24 cellular contexts compared by ENCODE assay signal in genomic region chr6:124551711-124552233, GRCh38.
"Had no signal": no experiment of that assay in that cellular context is flagged by ENCODE, and none has a peak within 500 bp of the region (broad histone marks: within the 10 kb centered on the region; RNA-seq: fewer than 3 reads in every experiment).

No MANE protein-coding gene starts in this region.

- H3K36me3 ChIP-seq: esophagus squamous epithelium, gastroesophageal sphincter, neural progenitor cell, ovary, sigmoid colon, tibial nerve, upper lobe of right lung had no signal

- H3K9me3 ChIP-seq: esophagus squamous epithelium, gastroesophageal sphincter, ovary, testis, upper lobe of right lung had no signal

- H3K27me3 ChIP-seq: esophagus squamous epithelium, gastroesophageal sphincter, neural progenitor cell, ovary, sigmoid colon, testis, tibial nerve, upper lobe of right lung had no signal

- ATAC-seq: effector memory CD8-positive, alpha-beta T cell; gastroesophageal sphincter; left colon; left ventricle myocardium superior; natural killer cell treated with Interleukin-12 subunit alpha and Interleukin-12 subunit beta and Interleukin-15 and Interleukin-18, amount 100 ng/mL, for 72 hours; stimulated activated naive B cell treated with anti-CD40 and anti-IgM and Interleukin-4, amounts not matched to agents 10 μg/mL and 1 μg/mL and 100 μg/mL, for 72 hours; stimulated activated naive CD8-positive, alpha-beta T cell treated with anti-CD3 and anti-CD28 coated beads, Interleukin-15, amount 100 ng/mL, for 72 hours; upper lobe of right lung had no signal

- H3K4me3 ChIP-seq: esophagus squamous epithelium, gastroesophageal sphincter, lung, neural progenitor cell, ovary, sigmoid colon, skin epidermis, testis, tibial nerve, upper lobe of right lung had no signal

- H3K27ac ChIP-seq: esophagus squamous epithelium, gastroesophageal sphincter, neural progenitor cell, ovary, sigmoid colon, skin epidermis, testis, tibial nerve, upper lobe of right lung had no signal

- DNase-seq: effector memory CD8-positive, alpha-beta T cell; esophagus squamous epithelium; foreskin fibroblast; glutamatergic neuron; immature natural killer cell; left colon; left ventricle myocardium superior; mesenchymal stem cell; midbrain; nucleus accumbens; ovary; sigmoid colon; stimulated activated CD4-positive, alpha-beta T cell treated with anti-CD3 and anti-CD28 coated beads, Interleukin-2, amount 100 ng/mL, for 24 hours; stimulated activated CD4-positive, alpha-beta T cell treated with anti-CD3 and anti-CD28 coated beads, Interleukin-4, amount 100 ng/mL, for 4 hours; stimulated activated naive B cell treated with anti-CD40 and anti-IgM and Interleukin-4, amounts not matched to agents 10 μg/mL and 1 μg/mL and 100 μg/mL, for 72 hours; stimulated activated naive CD8-positive, alpha-beta T cell treated with anti-CD3 and anti-CD28 coated beads, Interleukin-15, amount 100 ng/mL, for 72 hours; testis; upper lobe of right lung had no signal

- H3K4me1 ChIP-seq: esophagus squamous epithelium, gastroesophageal sphincter, neural progenitor cell, sigmoid colon, testis, tibial nerve, upper lobe of right lung had no signal
